8 cellular contexts compared by ENCODE assay signal in the genomic region with DNA sequence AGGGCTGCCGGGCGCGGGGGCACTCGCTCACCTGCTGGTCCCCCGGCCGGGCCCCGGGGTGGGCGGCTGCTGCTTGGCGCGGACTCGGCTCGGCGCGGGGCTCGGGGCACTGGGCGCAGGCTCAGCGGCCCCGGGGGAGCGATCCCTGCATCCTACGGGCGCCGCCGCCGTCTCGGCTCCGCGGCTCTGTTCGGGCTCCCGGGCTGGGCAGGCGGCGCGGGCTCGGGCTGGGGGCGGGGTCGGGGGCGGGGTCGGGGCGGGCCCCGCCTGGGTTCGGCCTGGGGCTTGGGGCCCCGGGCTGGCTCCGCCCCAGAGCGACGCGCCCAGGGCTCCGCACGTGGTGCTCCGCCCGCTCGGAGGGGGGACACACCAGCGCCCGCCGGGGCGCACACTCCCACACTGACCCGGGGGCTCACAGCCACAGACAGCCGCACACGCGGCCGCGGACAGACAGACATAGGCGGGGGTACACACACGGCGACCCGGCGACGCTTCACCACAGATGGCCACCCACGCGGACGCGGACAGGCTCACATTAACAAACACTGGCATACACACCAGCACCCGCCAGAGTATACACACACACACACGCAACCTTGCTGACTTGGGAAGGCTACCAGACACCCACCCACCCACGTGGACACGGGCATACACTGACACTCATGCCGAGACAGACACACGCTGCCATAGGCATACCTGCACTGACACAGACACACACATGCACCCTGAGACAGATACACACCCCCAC. TPM values are rescaled to one million over a fixed set of nuclear protein-coding genes. Genes with fewer than 3 reads are reported as not detected.
DNase-seq lines count a peak whose midpoint lies in the region; ATAC-seq and TF ChIP-seq lines count a peak whose summit lies in the region.

A gene (minus strand): TSS at position 188 of the 748 bp plus-strand sequence. CDS start 16,380 bp downstream, outside the sequence.

- TF ChIP-seq CTCF in HFFc6 (IDR thresholded peaks at IDR 0.05) = no peak
- TF ChIP-seq CTCF in RWPE2 (IDR thresholded peaks at IDR 0.05; ENCODE audit: poor library complexity, severe bottlenecking) = no peak
- no peak for TF ChIP-seq CTCF in gastrocnemius medialis (IDR thresholded peaks at IDR 0.05 in 4 of 5, conservative IDR thresholded peaks at IDR 0.05 in 1 of 5)

- peak within 1 kb of the TSS; percentile 42 for H3K4me3 ChIP-seq in RWPE2 (ENCODE audit: severe bottlenecking)
- peak within 1 kb of the TSS; percentile 47 to 59 (median 52) for H3K4me3 ChIP-seq in gastrocnemius medialis

- H3K36me3 ChIP-seq in RWPE2 (ENCODE audit: low read depth) = no peaks in the 10 kb centered on the region
- no peaks in the 10 kb centered on the region for H3K36me3 ChIP-seq in gastrocnemius medialis

- TF ChIP-seq POLR2A in gastrocnemius medialis (IDR thresholded peaks at IDR 0.05) = no peak

- H3K27me3 ChIP-seq in RWPE2 (ENCODE audit: insufficient read depth, poor library complexity, severe bottlenecking) = peaks cover 25% of the 10 kb centered on the region
- peaks cover 19 to 25% (median 19%) of the 10 kb centered on the region in 3 donors for H3K27me3 ChIP-seq in gastrocnemius medialis

- H3K4me1 Mint-ChIP-seq in HFFc6 (ENCODE audit: low read depth) = no peaks in the 10 kb centered on the region

- H3K9me3 Mint-ChIP-seq in HFFc6 = no peaks in the 10 kb centered on the region
- H3K9me3 Mint-ChIP-seq in activated naive CD4-positive, alpha-beta T cell treated with anti-CD3 and anti-CD28 coated beads, Interleukin-2, amount 50 U/mL, for 72 hours = no peaks in the 10 kb centered on the region

- H3K27me3 Mint-ChIP-seq in HFFc6 (ENCODE audit: insufficient read depth) = peaks cover 19% of the 10 kb centered on the region

- H3K27ac ChIP-seq in RWPE2 (ENCODE audit: poor library complexity, severe bottlenecking) (no peak within 1 kb of the TSS), gastrocnemius medialis (no peak within 1 kb of the TSS)

- no peak within 1 kb of the TSS for H3K27ac Mint-ChIP-seq in HFFc6
- no peak within 1 kb of the TSS for H3K27ac Mint-ChIP-seq in activated naive CD4-positive, alpha-beta T cell treated with anti-CD3 and anti-CD28 coated beads, Interleukin-2, amount 50 U/mL, for 72 hours

- H3K36me3 Mint-ChIP-seq in HFFc6 (ENCODE audit: low read depth) = no peaks in the 10 kb centered on the region
- H3K36me3 Mint-ChIP-seq in activated naive CD4-positive, alpha-beta T cell treated with anti-CD3 and anti-CD28 coated beads, Interleukin-2, amount 50 U/mL, for 72 hours = no peaks in the 10 kb centered on the region

- peaks cover 2% of the 10 kb centered on the region for H3K9me3 ChIP-seq in RWPE2 (ENCODE audit: severe bottlenecking)
- H3K9me3 ChIP-seq in gastrocnemius medialis = no peaks in the 10 kb centered on the region

- ATAC-seq in RWPE2 (ENCODE audit: low read depth) (peak; percentile 69), gastrocnemius medialis (peak; percentile 32 to 40)
- peak; percentile 81 to 91 for ATAC-seq in activated naive CD4-positive, alpha-beta T cell treated with anti-CD3 and anti-CD28 coated beads, Interleukin-2, amount 50 U/mL, for 72 hours

- H3K4me1 ChIP-seq in RWPE2 (ENCODE audit: insufficient read depth, poor library complexity, severe bottlenecking) (no peaks in the 10 kb centered on the region), gastrocnemius medialis (peaks cover 6 to 10% of the 10 kb centered on the region in 2 donors)

- intact Hi-C loops in gastrocnemius medialis (cut with DNase I; ENCODE audit: low total_unique reads) = no loop called here

- peak within 1 kb of the TSS; percentile 52 for H3K4me3 Mint-ChIP-seq in HFFc6

- in situ Hi-C loops in gastrocnemius medialis (cut with MboI; ENCODE audit: low sequenced_read_pairs in 4 of 4) = loop anchor here (5.0 to 10.0 kb wide), 2 partner anchors 125 to 127 kb away; no protein-coding TSS in a partner anchor

- DNase-seq in DMS114 treated with DMSO at 0.1 percent for 48 hours (lab: John Stamatoyannopoulos, UW; ENCODE audit: unreplicated experiment) (peak; percentile 24), HFFc6 (no peak), RWPE2 (ENCODE audit: low spot score) (no peak), hepatic stellate cell (ENCODE audit: low spot score) (peak; percentile 68), gastrocnemius medialis (no peak), cortex of kidney (lab: John Stamatoyannopoulos, UW) (no peak), NCI-H1092 (lab: John Stamatoyannopoulos, UW) (no peak)
- peak in 1 of 2 donors; percentile 54 for DNase-seq in activated naive CD4-positive, alpha-beta T cell treated with anti-CD3 and anti-CD28 coated beads, Interleukin-2, amount 50 U/mL, for 72 hours (ENCODE audit: low spot score in 2 of 2)

RNA-seq across cellular contexts. Expression of the gene that starts here (rescaled TPM):
- total RNA-seq in HFFc6 (2021; fragmentation: NEBNext Ultra II Directional; extraction: Animal tissue kit (Norgen Biotek cat#: 25700)) = under 1 TPM in 3 of 6 experiments, not detected in 3; 0.05 to 0.46 (median 0.28) TPM
- total RNA-seq in activated naive CD4-positive, alpha-beta T cell treated with anti-CD3 and anti-CD28 coated beads, Interleukin-2, amount 50 U/mL, for 72 hours = under 1 TPM; 0.18 to 0.66 TPM
- total RNA-seq in gastrocnemius medialis = 1 to 10 TPM in 2 of 4 donors, under 1 TPM in 1, not detected in 1; 0.05 to 4.3 (median 2.8) TPM

Comparison
In these comparisons a context has a peak if more than half of its experiments do, and no peak if none do; other contexts are left out.
1. Peak in ATAC-seq in activated naive CD4-positive, alpha-beta T cell treated with anti-CD3 and anti-CD28 coated beads, Interleukin-2, amount 50 U/mL, for 72 hours; RNA of the gene not detected or under 1 TPM.
2. DNase-seq: peak in DMS114 treated with DMSO at 0.1 percent for 48 hours (single experiment) and hepatic stellate cell (single experiment); none in HFFc6 (single experiment), RWPE2 (single experiment), gastrocnemius medialis (0 of 2), cortex of kidney (single experiment) and NCI-H1092 (single experiment).
3. ATAC-seq: peak in every context shown above with its lines; median percentile 86 in activated naive CD4-positive, alpha-beta T cell treated with anti-CD3 and anti-CD28 coated beads, Interleukin-2, amount 50 U/mL, for 72 hours; 69 in RWPE2; 36 in gastrocnemius medialis.